15 cellular contexts compared by ENCODE assay signal in genomic region chr1:23543707-23544443, GRCh38. TPM values are rescaled to one million over a fixed set of nuclear protein-coding genes. Genes with fewer than 3 reads are reported as not detected.
DNase-seq lines count a peak whose midpoint lies in the region; FAIRE-seq and TF ChIP-seq lines count a peak whose summit lies in the region.
"Had no signal": no experiment of that assay in that cellular context is flagged by ENCODE, and none has a peak within 500 bp of the region (broad histone marks: within the 10 kb centered on the region; RNA-seq: fewer than 3 reads in every experiment).

No MANE protein-coding gene starts in this region.

- H3K27me3 ChIP-seq in OCI-LY1 (ENCODE audit: insufficient read depth, low read length) = no peaks in the 10 kb centered on the region
- H3K27me3 ChIP-seq in fibroblast of lung (ENCODE audit: control insufficient read depth, insufficient read depth, low read length) = no peaks in the 10 kb centered on the region
- H3K27me3 ChIP-seq: testis had no signal

- H3K9ac ChIP-seq in OCI-LY1 (ENCODE audit: low read length) = no peak overlapping the region
- no peak overlapping the region for H3K9ac ChIP-seq in fibroblast of lung (ENCODE audit: insufficient read depth, low read length)
- H3K9ac ChIP-seq: parathyroid adenoma, SK-N-SH had no signal

- H3K27ac Mint-ChIP-seq in type B pancreatic cell (peak overlapping the region; percentile 5), CD14-positive monocyte (no peak overlapping the region)
- H3K27ac Mint-ChIP-seq: activated T-cell treated with anti-CD3 and anti-CD28 coated beads, Interleukin-2, amount 50 U/mL, for 72 hours; stimulated activated naive CD8-positive, alpha-beta T cell treated with anti-CD3 and anti-CD28 coated beads, Interleukin-15, Interleukin-2, amounts not matched to agents 100 ng/mL and 50 ng/mL, for 24 hours had no signal

- H3K27ac ChIP-seq in OCI-LY1 (ENCODE audit: low read depth, low read length, poor library complexity, severe bottlenecking) (peak overlapping the region; percentile 6), fibroblast of lung (ENCODE audit: insufficient read depth, low read length) (peak overlapping the region; percentile 6)
- H3K27ac ChIP-seq: parathyroid adenoma, testis had no signal

- no peaks in the 10 kb centered on the region for H3K9me3 Mint-ChIP-seq in type B pancreatic cell
- H3K9me3 Mint-ChIP-seq in CD14-positive monocyte = peaks cover 0 to 2% (median 0%) of the 10 kb centered on the region in 7 donors
- H3K9me3 Mint-ChIP-seq: activated T-cell treated with anti-CD3 and anti-CD28 coated beads, Interleukin-2, amount 50 U/mL, for 72 hours; stimulated activated naive CD8-positive, alpha-beta T cell treated with anti-CD3 and anti-CD28 coated beads, Interleukin-15, Interleukin-2, amounts not matched to agents 100 ng/mL and 50 ng/mL, for 24 hours had no signal

- H3K4me2 ChIP-seq in OCI-LY1 (ENCODE audit: low read length) (no peak overlapping the region), fibroblast of lung (ENCODE audit: extremely low read depth, insufficient read depth, low read length) (no peak overlapping the region)
- H3K4me2 ChIP-seq: SK-N-SH, smooth muscle cell had no signal

- no peaks in the 10 kb centered on the region for H3K79me2 ChIP-seq in OCI-LY1 (ENCODE audit: insufficient read depth, low read length)
- no peaks in the 10 kb centered on the region for H3K79me2 ChIP-seq in fibroblast of lung (ENCODE audit: control insufficient read depth, insufficient read depth, low read length)
- H3K79me2 ChIP-seq: parathyroid adenoma had no signal

- H3K27me3 Mint-ChIP-seq in type B pancreatic cell (no peaks in the 10 kb centered on the region), CD14-positive monocyte (ENCODE audit: low read depth in 3 of 3) (peaks cover 10 to 19% (median 19%) of the 10 kb centered on the region in 3 donors)
- H3K27me3 Mint-ChIP-seq: stimulated activated naive CD8-positive, alpha-beta T cell treated with anti-CD3 and anti-CD28 coated beads, Interleukin-15, Interleukin-2, amounts not matched to agents 100 ng/mL and 50 ng/mL, for 24 hours had no signal

- no peak for TF ChIP-seq CTCF in OCI-LY1 (IDR thresholded peaks at IDR 0.05; ENCODE audit: low read length)
- no peak for TF ChIP-seq CTCF in fibroblast of lung (conservative IDR thresholded peaks at IDR 0.05 in 1 of 2, IDR thresholded peaks at IDR 0.05 in 1 of 2; ENCODE audit: low read depth in 1 of 2, low read length in 2 of 2)
- no peak for TF ChIP-seq CTCF in type B pancreatic cell (conservative IDR thresholded peaks at IDR 0.05)
- no peak for TF ChIP-seq CTCF in D721Med (IDR thresholded peaks at IDR 0.05; ENCODE audit: insufficient read depth, missing control alignments)
- no peak for TF ChIP-seq CTCF in CD14-positive monocyte (IDR thresholded peaks at IDR 0.05)

- H3K4me1 Mint-ChIP-seq in type B pancreatic cell (ENCODE audit: unreplicated experiment) = peaks cover 31% of the 10 kb centered on the region
- peaks cover 9% of the 10 kb centered on the region for H3K4me1 Mint-ChIP-seq in CD14-positive monocyte

- H3F3A ChIP-seq in OCI-LY1 (ENCODE audit: insufficient read depth, low read length) = no peaks in the 10 kb centered on the region

- no peaks in the 10 kb centered on the region for H3K9me2 ChIP-seq in OCI-LY1 (ENCODE audit: low read depth, low read length)
- H3K9me2 ChIP-seq: SK-N-SH had no signal

- H4K20me1 ChIP-seq in OCI-LY1 (ENCODE audit: insufficient read depth, low read length) (no peaks in the 10 kb centered on the region), fibroblast of lung (ENCODE audit: control insufficient read depth, extremely low read depth, insufficient read depth, low read length) (no peaks in the 10 kb centered on the region)

- H3K4me3 ChIP-seq in OCI-LY1 (ENCODE audit: low read depth, low read length, poor library complexity, severe bottlenecking) (no peak overlapping the region), fibroblast of lung (replicated peaks in 1 of 4; ENCODE audit: control extremely low read depth in 1 of 4, insufficient read depth in 1 of 4, low read depth in 3 of 4, low read length in 4 of 4) (no peak overlapping the region)
- H3K4me3 ChIP-seq: smooth muscle cell, testis had no signal

- H3K36me3 ChIP-seq in OCI-LY1 (ENCODE audit: insufficient read depth, low read length) (no peaks in the 10 kb centered on the region), fibroblast of lung (ENCODE audit: control insufficient read depth, insufficient read depth, low read length) (no peaks in the 10 kb centered on the region)

- H3K4me3 Mint-ChIP-seq in type B pancreatic cell (no peak overlapping the region), CD14-positive monocyte (no peak overlapping the region)
- H3K4me3 Mint-ChIP-seq: activated T-cell treated with anti-CD3 and anti-CD28 coated beads, Interleukin-2, amount 50 U/mL, for 72 hours; stimulated activated naive CD8-positive, alpha-beta T cell treated with anti-CD3 and anti-CD28 coated beads, Interleukin-15, Interleukin-2, amounts not matched to agents 100 ng/mL and 50 ng/mL, for 24 hours had no signal

- H3K4me1 ChIP-seq in OCI-LY1 (ENCODE audit: insufficient read depth, low read length, severe bottlenecking) (peaks cover 43% of the 10 kb centered on the region), fibroblast of lung (ENCODE audit: control insufficient read depth, extremely low read depth, insufficient read depth, low read length) (peaks cover 10% of the 10 kb centered on the region)
- H3K4me1 ChIP-seq: parathyroid adenoma had no signal

- DNase-seq in ELR (ENCODE audit: low read depth) = peak; percentile 66
- no peak for DNase-seq in fibroblast of lung (ENCODE audit: low read depth in 2 of 2)
- DNase-seq in type B pancreatic cell (ENCODE audit: extremely low spot score, unreplicated experiment) = no peak
- DNase-seq in D721Med (ENCODE audit: insufficient read length, low spot score) = no peak
- no peak for DNase-seq in hypothalamus (lab: John Stamatoyannopoulos, UW)
- DNase-seq in CD14-positive monocyte (ENCODE audit: low spot score) = no peak
- DNase-seq: cerebellar nuclear complex had no signal

- intact Hi-C loops in CD14-positive monocyte (cut with micrococcal nuclease) = loop anchor here (1.0 to 2.0 kb wide), 2 partner anchors 93 kb away; no protein-coding TSS in a partner anchor

- H3K36me3 Mint-ChIP-seq in type B pancreatic cell (no peaks in the 10 kb centered on the region), CD14-positive monocyte (no peaks in the 10 kb centered on the region)

- H3K9me3 ChIP-seq in OCI-LY1 (ENCODE audit: low read length) (no peaks in the 10 kb centered on the region), fibroblast of lung (ENCODE audit: control insufficient read depth, insufficient read depth, low read depth, low read length) (no peaks in the 10 kb centered on the region)
- H3K9me3 ChIP-seq: Caco-2, SK-N-SH, testis had no signal

- no peak overlapping the region for H2AFZ ChIP-seq in OCI-LY1 (ENCODE audit: low read length)
- no peak overlapping the region for H2AFZ ChIP-seq in fibroblast of lung (ENCODE audit: low read length)
- H2AFZ ChIP-seq: parathyroid adenoma had no signal

- FAIRE-seq in D721Med (lab: Jason Lieb, UNC) = no peak

RNA-seq across cellular contexts. Expression of gene E2F2, which starts 12.8 kb away (rescaled TPM):
- 0.17 TPM in 1 of 2 replicates, not detected in the other for total RNA-seq in fibroblast of lung
- 0.26 and 0.85 TPM in 2 replicates for polyA plus RNA-seq in fibroblast of lung
- polyA plus RNA-seq in fibroblast of lung (2012) = 0.58 and 1.8 TPM in 2 replicates
- 1.4 and 6.8 TPM in 2 replicates for polyA minus RNA-seq in fibroblast of lung (ENCODE audit: low replicate concordance)
- total RNA-seq in type B pancreatic cell (ENCODE audit: low replicate concordance) = 8.4 and 9.4 TPM in 2 replicates
- polyA plus RNA-seq in CD14-positive monocyte = 1 to 10 TPM in 1 of 2 donors, under 1 TPM in 1; 0.24 to 1.8 TPM

RNA-seq across cellular contexts. Expression of gene ID3, which starts 15.4 kb away (rescaled TPM):
- total RNA-seq in fibroblast of lung (9.9 and 42.9 TPM in 2 replicates), type B pancreatic cell (ENCODE audit: low replicate concordance) (240 and 495 TPM in 2 replicates)
- polyA plus RNA-seq in fibroblast of lung (23.0 and 35.2 TPM in 2 replicates), CD14-positive monocyte (1 to 10 TPM; 1.1 to 2.5 TPM)
- 28.8 and 44.1 TPM in 2 replicates for polyA plus RNA-seq in fibroblast of lung (2012)
- polyA minus RNA-seq in fibroblast of lung (ENCODE audit: low replicate concordance) = 21.5 and 54.2 TPM in 2 replicates

RNA-seq across cellular contexts. Expression of gene ASAP3, which starts 59.9 kb away (rescaled TPM):
- total RNA-seq in fibroblast of lung (73.2 and 79.1 TPM in 2 replicates), type B pancreatic cell (ENCODE audit: low replicate concordance) (41.9 and 65.7 TPM in 2 replicates)
- polyA plus RNA-seq in fibroblast of lung (14.2 and 19.9 TPM in 2 replicates), CD14-positive monocyte (under 1 TPM in 1 of 2 donors, not detected in 1; 0.27 TPM)
- polyA plus RNA-seq in fibroblast of lung (2012) = 15.6 and 21.0 TPM in 2 replicates
- polyA minus RNA-seq in fibroblast of lung (ENCODE audit: low replicate concordance) = 59.3 and 90.7 TPM in 2 replicates
